Comparison of ENCODE assay signal across 8 cellular contexts in genomic region chr11:90476442-90477007, GRCh38.
DNase-seq lines count a peak whose midpoint lies in the region; ATAC-seq and TF ChIP-seq lines count a peak whose summit lies in the region.

No MANE protein-coding gene starts in this region.

- H3K36me3 ChIP-seq in transverse colon, result no peaks in the 10 kb centered on the region

- TF ChIP-seq CTCF in CD14-positive monocyte (IDR thresholded peaks at IDR 0.05) (peak; percentile 19), foreskin keratinocyte (conservative IDR thresholded peaks at IDR 0.05) (peak; percentile 75), transverse colon (IDR thresholded peaks at IDR 0.05) (peak in 1 of 5 experiments; percentile 5)

- no peaks in the 10 kb centered on the region for H3K9me3 ChIP-seq in transverse colon

- peaks cover 0 to 5% (median 0%) of the 10 kb centered on the region in 7 donors for H3K9me3 Mint-ChIP-seq in CD14-positive monocyte

- no peak overlapping the region for H3K27ac ChIP-seq in foreskin keratinocyte
- H3K27ac ChIP-seq in transverse colon, result no peak overlapping the region

- H3K27ac Mint-ChIP-seq in CD14-positive monocyte, result no peak overlapping the region

- no peak overlapping the region for H3K4me3 ChIP-seq in transverse colon

- ATAC-seq in GM18519 (IDR thresholded peaks at IDR 0.05; ENCODE audit: low FRiP score, unreplicated experiment), result peak; percentile 69
- peak; percentile 57 for ATAC-seq in foreskin keratinocyte

- TF ChIP-seq RAD21 in Ishikawa (IDR thresholded peaks at IDR 0.05; ENCODE audit: low read depth), result peak; percentile 59

- no peaks in the 10 kb centered on the region for H3K36me3 Mint-ChIP-seq in CD14-positive monocyte

- intact Hi-C loops in CD14-positive monocyte (cut with micrococcal nuclease) (no loop called here), transverse colon (cut with DNase I; ENCODE audit: low total_unique reads) (no loop called here)

- no peak for TF ChIP-seq POLR2A in transverse colon (IDR thresholded peaks at IDR 0.05)

- DNase-seq in CD14-positive monocyte (ENCODE audit: low spot score) (no peak), SKM-1 treated with dmso at 0.1 percent for 144 hours (lab: John Stamatoyannopoulos, UW; ENCODE audit: unreplicated experiment) (peak; percentile 57), foreskin keratinocyte (peak; percentile 49 to 71), transverse colon (no peak), NCI-H2171 (lab: John Stamatoyannopoulos, UW) (no peak)
- peak; percentile 13 for DNase-seq in stimulated activated CD4-positive, alpha-beta T cell treated with anti-CD3 and anti-CD28 coated beads, Interleukin-1b, Interleukin-23, amount 100 ng/mL, for 48 hours

- H3K27me3 ChIP-seq in foreskin keratinocyte, result no peaks in the 10 kb centered on the region
- H3K27me3 ChIP-seq in transverse colon, result no peaks in the 10 kb centered on the region

- WGBS in transverse colon (ENCODE audit: low coverage in 1 of 2), 2 donors, result 42 to 43% methylated on average over 2 of the region's 2 CpGs

- in situ Hi-C loops in transverse colon (cut with MboI; ENCODE audit: low pct_ligation_motif_present in 1 of 4, low pct_unique_long_range_greater_than_20kb in 1 of 4, low sequenced_read_pairs in 3 of 4), result no loop called here

- no peak for TF ChIP-seq EP300 in Ishikawa (IDR thresholded peaks at IDR 0.05; ENCODE audit: borderline replicate concordance)
- TF ChIP-seq EP300 in transverse colon (IDR thresholded peaks at IDR 0.05; ENCODE audit: low read depth), result no peak

- peaks cover 3% of the 10 kb centered on the region for H3K4me1 ChIP-seq in foreskin keratinocyte
- H3K4me1 ChIP-seq in transverse colon, result no peaks in the 10 kb centered on the region

- H3K4me3 Mint-ChIP-seq in CD14-positive monocyte, result no peak overlapping the region

- peaks cover 0 to 2% (median 1%) of the 10 kb centered on the region in 3 donors for H3K27me3 Mint-ChIP-seq in CD14-positive monocyte (ENCODE audit: low read depth in 3 of 3)

- peaks cover 2% of the 10 kb centered on the region for H3K4me1 Mint-ChIP-seq in CD14-positive monocyte

TF ChIP-seq in Ishikawa, 13 proteins besides CTCF, POLR2A, EP300 and RAD21:
- TF ChIP-seq USF1 (IDR thresholded peaks at IDR 0.05), result no peak
- TF ChIP-seq CEBPB (IDR thresholded peaks at IDR 0.05), result peak; percentile 79
- TF ChIP-seq NFIC (IDR thresholded peaks at IDR 0.05), result no peak
- TF ChIP-seq ZBTB7A (IDR thresholded peaks at IDR 0.05; ENCODE audit: low read depth), result no peak
TF ChIP-seq in Ishikawa: peak in this region for 1.

Comparison
In these comparisons a context has a peak if more than half of its experiments do, and no peak if none do; other contexts are left out.
1. DNase-seq: peak in SKM-1 treated with dmso at 0.1 percent for 144 hours (single experiment), foreskin keratinocyte (2 of 2) and stimulated activated CD4-positive, alpha-beta T cell treated with anti-CD3 and anti-CD28 coated beads, Interleukin-1b, Interleukin-23, amount 100 ng/mL, for 48 hours (single experiment); none in CD14-positive monocyte (single experiment), transverse colon (single experiment) and NCI-H2171 (single experiment).